ENCODE assay signal across 12 cellular contexts in genomic region chr1:20426923-20427322, GRCh38. TPM values are rescaled to one million over a fixed set of nuclear protein-coding genes. Genes with fewer than 3 reads are reported as not detected.
DNase-seq lines count a peak whose midpoint lies in the region; ATAC-seq and TF ChIP-seq lines count a peak whose summit lies in the region.
"Had no signal": no experiment of that assay in that cellular context is flagged by ENCODE, and none has a peak within 500 bp of the region (broad histone marks: within the 10 kb centered on the region; RNA-seq: fewer than 3 reads in every experiment).

No MANE protein-coding gene starts in this region.

- DNase-seq in DMS53 (lab: John Stamatoyannopoulos, UW): peak; percentile 25
- no peak for DNase-seq in DMS53 treated with DMSO at 0.1 percent for 48 hours (lab: John Stamatoyannopoulos, UW; ENCODE audit: unreplicated experiment)
- DNase-seq in OCI-LY7 (ENCODE audit: low spot score): no peak
- DNase-seq in osteoblast (ENCODE audit: insufficient read length, low spot score, missing footprints): peak; percentile 92
- no peak for DNase-seq in left colon
- no peak for DNase-seq in AML-193 (lab: John Stamatoyannopoulos, UW)
- DNase-seq: activated naive CD8-positive, alpha-beta T cell treated with anti-CD3 and anti-CD28 coated beads, Interleukin-2, amount 10 ng/mL, durations not matched to agents 7 days and 5 days; NCI-H1436 treated with DMSO at 0.1 percent for 48 hours had no signal

- BruUV-seq in OCI-LY7 (replicated peaks; lab: Mats Ljungman, UMichigan): no TSS peak

- CTCF ChIA-PET in OCI-LY7 (lab: Charles Lee; ENCODE audit: unreplicated experiment): interaction anchor here (0.7 to 1.1 kb wide), 3 partner anchors 43 to 65 kb away, joined by 3 to 5 read pairs (median 3); no protein-coding TSS in a partner anchor

- intact Hi-C loops in OCI-LY7 (cut with micrococcal nuclease; ENCODE audit: unreplicated experiment): no loop called here
- intact Hi-C loops in left colon (cut with DNase I, micrococcal nuclease): no loop called here

- peak overlapping the region; percentile 34; the same call in 1 of the 2 replicates for H2AFZ ChIP-seq in OCI-LY7 (ENCODE audit: low read length)
- H2AFZ ChIP-seq in osteoblast (ENCODE audit: low read length): peak overlapping the region; percentile 33

- POLR2A ChIA-PET in OCI-LY7 (lab: Charles Lee): interaction anchor here (0.6 to 1.8 kb wide), 7 partner anchors 9 to 454 kb away, joined by 3 to 11 read pairs (median 3); no protein-coding TSS in a partner anchor

- H3K79me2 ChIP-seq in OCI-LY7 (ENCODE audit: insufficient read depth, low read depth, low read length) (no peaks in the 10 kb centered on the region), osteoblast (ENCODE audit: insufficient read depth, low read length) (no peaks in the 10 kb centered on the region)

- peak overlapping the region; percentile 23 for H3K4me2 ChIP-seq in OCI-LY7 (ENCODE audit: low read length)
- peak overlapping the region; percentile 47 for H3K4me2 ChIP-seq in osteoblast (ENCODE audit: insufficient read depth, low read length)

- H3K27me3 ChIP-seq in osteoblast (ENCODE audit: insufficient read depth, low read length): peaks cover 9% of the 10 kb centered on the region

- H3K9me3 ChIP-seq in OCI-LY7 (ENCODE audit: low read length) (peaks cover 40% of the 10 kb centered on the region), osteoblast (ENCODE audit: low read depth, low read length) (peaks cover 12% of the 10 kb centered on the region)
- H3K9me3 ChIP-seq: neutrophil had no signal

- ATAC-seq in left colon (no peak), HG02885 (IDR thresholded peaks at IDR 0.05; ENCODE audit: poor library complexity, unreplicated experiment) (no peak)

- H3K27ac ChIP-seq in OCI-LY7 (ENCODE audit: low read depth, low read length, poor library complexity, severe bottlenecking) (no peak overlapping the region), cingulate gyrus (ENCODE audit: low read depth, low read length) (peak overlapping the region; percentile 32), osteoblast (ENCODE audit: low read depth, low read length) (peak overlapping the region; percentile 62)
- H3K27ac ChIP-seq: 22Rv1, neutrophil had no signal

- H3K4me1 ChIP-seq in OCI-LY7 (ENCODE audit: insufficient read depth, low read length, poor library complexity, severe bottlenecking): peaks cover 48% of the 10 kb centered on the region
- H3K4me1 ChIP-seq in osteoblast (ENCODE audit: insufficient read depth, low read length): peaks cover 12% of the 10 kb centered on the region

- H4K20me1 ChIP-seq in OCI-LY7 (ENCODE audit: insufficient read depth, low read length): no peaks in the 10 kb centered on the region
- no peaks in the 10 kb centered on the region for H4K20me1 ChIP-seq in osteoblast (ENCODE audit: insufficient read depth, low read length)

- no peaks in the 10 kb centered on the region for H3K9me2 ChIP-seq in OCI-LY7 (ENCODE audit: insufficient read depth, low read length)

- TF ChIP-seq CTCF in OCI-LY7 (conservative IDR thresholded peaks at IDR 0.05; ENCODE audit: low read length) (no peak), osteoblast (IDR thresholded peaks at IDR 0.05; ENCODE audit: extremely low read depth, low read depth, low read length) (no peak)

- no peak overlapping the region for H3K4me3 ChIP-seq in OCI-LY7 (ENCODE audit: low read depth, low read length, poor library complexity, severe bottlenecking)
- H3K4me3 ChIP-seq in osteoblast (ENCODE audit: insufficient read depth, low read length): no peak overlapping the region

- H3K36me3 ChIP-seq in OCI-LY7 (ENCODE audit: insufficient read depth, low read length): no peaks in the 10 kb centered on the region; the same call in 1 of the 2 replicates
- no peaks in the 10 kb centered on the region for H3K36me3 ChIP-seq in osteoblast (ENCODE audit: insufficient read depth, low read length)
- H3K36me3 ChIP-seq: neutrophil had no signal

RNA-seq across cellular contexts. Expression of gene CAMK2N1, which starts 59.1 kb away (rescaled TPM):
- total RNA-seq in OCI-LY7 (2014; rRNA removed; shearing (Covaris generic)): not detected in 2 replicates
- total RNA-seq in OCI-LY7 (2022): not detected in 2 replicates
- total RNA-seq in osteoblast: 0.36 and 1.5 TPM in 2 replicates
- total RNA-seq in left colon: 100 to 1,000 TPM; 194 to 242 TPM

Comparison
In these comparisons a context has a peak if more than half of its experiments do, and no peak if none do; other contexts are left out.
1. DNase-seq: peak in DMS53 (single experiment) and osteoblast (single experiment); none in DMS53 treated with DMSO at 0.1 percent for 48 hours (single experiment), OCI-LY7 (single experiment), left colon (0 of 2) and AML-193 (0 of 2).
2. RNA of gene CAMK2N1, which starts 59.1 kb away (total RNA-seq): 194 to 242 TPM in left colon; 0.36 to 1.5 TPM in osteoblast and not detected in OCI-LY7; every median in the first group is over 10 times any median in the second.